Comparison of ENCODE assay signal across 23 cellular contexts in genomic region chr2:208274748-208275147, GRCh38.
"Had no signal": no experiment of that assay in that cellular context is flagged by ENCODE, and none has a peak within 500 bp of the region (broad histone marks: within the 10 kb centered on the region; RNA-seq: fewer than 3 reads in every experiment).

No MANE protein-coding gene starts in this region.

- H3K4me3 ChIP-seq: colonic mucosa, dorsolateral prefrontal cortex, esophagus muscularis mucosa, left ventricle myocardium inferior, prostate gland, spleen, upper lobe of left lung had no signal

- DNase-seq: activated CD4-positive, alpha-beta T cell treated with anti-CD3 and anti-CD28 coated beads for 36 hours; activated CD4-positive, alpha-beta T cell treated with anti-CD3 and anti-CD28 coated beads, Interleukin-2, amount 50 U/mL, for 4 hours; activated CD8-positive, alpha-beta memory T cell treated with anti-CD3 and anti-CD28 coated beads for 24 hours; activated CD8-positive, alpha-beta memory T cell treated with anti-CD3 and anti-CD28 coated beads, Interleukin-2, amount 50 U/mL, for 4 hours; activated naive CD4-positive, alpha-beta T cell treated with Interleukin-2 at 50 U/mL for 16 hours; activated naive CD8-positive, alpha-beta T cell treated with anti-CD3 and anti-CD28 coated beads for 36 hours; activated T-cell treated with anti-CD3 and anti-CD28 coated beads, Interleukin-2, amount 50 U/mL, for 4 hours; colonic mucosa; dorsolateral prefrontal cortex; hypothalamus; left ventricle myocardium inferior; midbrain; natural killer cell; spleen; stimulated activated CD4-positive, alpha-beta T cell treated with anti-CD3 and anti-CD28 coated beads, Interleukin-4, amount 100 ng/mL, for 1 hour; stimulated activated naive CD4-positive, alpha-beta T cell treated with Interleukin-2 at 50 U/mL for 16 hours; T1000; upper lobe of left lung had no signal

- H3K27ac ChIP-seq: colonic mucosa, dorsolateral prefrontal cortex, esophagus muscularis mucosa, left ventricle myocardium inferior, spleen, upper lobe of left lung had no signal

- H3K4me1 ChIP-seq: colonic mucosa, prostate gland, upper lobe of left lung had no signal

- H3K27me3 Mint-ChIP-seq: activated CD4-positive, alpha-beta T cell treated with anti-CD3 and anti-CD28 coated beads for 36 hours; activated naive CD8-positive, alpha-beta T cell treated with anti-CD3 and anti-CD28 coated beads for 36 hours had no signal

- H3K4me1 Mint-ChIP-seq: WTC11 had no signal

- FAIRE-seq: astrocyte, frontal cortex had no signal

- H3K9me3 ChIP-seq: colonic mucosa, esophagus muscularis mucosa, left ventricle myocardium inferior, prostate gland, upper lobe of left lung had no signal

- H3K27me3 ChIP-seq: colonic mucosa, dorsolateral prefrontal cortex, esophagus muscularis mucosa, spleen, upper lobe of left lung had no signal

- H3K4me3 Mint-ChIP-seq: activated CD4-positive, alpha-beta T cell treated with anti-CD3 and anti-CD28 coated beads for 36 hours; activated naive CD8-positive, alpha-beta T cell treated with anti-CD3 and anti-CD28 coated beads for 36 hours; activated T-cell treated with anti-CD3 and anti-CD28 coated beads, Interleukin-2, amount 50 U/mL, for 4 hours; natural killer cell; WTC11 had no signal

- ATAC-seq: activated CD4-positive, alpha-beta T cell treated with anti-CD3 and anti-CD28 coated beads for 36 hours; activated T-cell treated with anti-CD3 and anti-CD28 coated beads, Interleukin-2, amount 50 U/mL, for 4 hours; natural killer cell; WTC11 had no signal

- H3K9me3 Mint-ChIP-seq: activated T-cell treated with anti-CD3 and anti-CD28 coated beads, Interleukin-2, amount 50 U/mL, for 4 hours; natural killer cell had no signal

- H3K27ac Mint-ChIP-seq: activated CD4-positive, alpha-beta T cell treated with anti-CD3 and anti-CD28 coated beads for 36 hours had no signal
